32 cellular contexts compared by ENCODE assay signal in genomic region chr4:179605196-179605595, GRCh38.
DNase-seq lines count a peak whose midpoint lies in the region; ATAC-seq, FAIRE-seq and TF ChIP-seq lines count a peak whose summit lies in the region.
"Had no signal": no experiment of that assay in that cellular context is flagged by ENCODE, and none has a peak within 500 bp of the region (broad histone marks: within the 10 kb centered on the region; RNA-seq: fewer than 3 reads in every experiment).

No MANE protein-coding gene starts in this region.

- 1% methylated on average over 5 of the region's 5 CpGs for WGBS in HepG2 (ENCODE audit: low lambda C conversion rate)
- 43% methylated on average over 5 of the region's 5 CpGs for WGBS in right lobe of liver (ENCODE audit: insufficient coverage, low coverage, low lambda C conversion rate, missing lambda C conversion rate)

- in situ Hi-C loops in HepG2 (cut with HindIII; ENCODE audit: extremely low pct_ligation_motif_present, low pct_unique_long_range_greater_than_20kb) = no loop called here

- ATAC-seq in HepG2 = no peak
- no peak for ATAC-seq in right lobe of liver
- ATAC-seq in GM19463 (IDR thresholded peaks at IDR 0.05; ENCODE audit: unreplicated experiment) = no peak
- no peak for ATAC-seq in HG03175 (IDR thresholded peaks at IDR 0.05; ENCODE audit: unreplicated experiment)
- ATAC-seq: activated CD8-positive, alpha-beta T cell treated with anti-CD3 and anti-CD28 coated beads, Interleukin-2, amount 10 ng/mL, durations not matched to agents 7 days and 5 days; activated naive CD4-positive, alpha-beta T cell treated with anti-CD3 and anti-CD28 coated beads, Interleukin-2, amount 50 U/mL, for 72 hours; heart right ventricle; stimulated activated naive CD8-positive, alpha-beta T cell treated with anti-CD3 and anti-CD28 coated beads, Interleukin-15, Interleukin-2, amounts not matched to agents 100 U/mL and 50 U/mL, for 24 hours had no signal

- BruUV-seq in HepG2 (replicated peaks; lab: Mats Ljungman, UMichigan) = no TSS peak

- no peaks in the 10 kb centered on the region for H3K79me2 ChIP-seq in HepG2 (ENCODE audit: insufficient read depth, low read length)

- peaks cover 0 to 8% (median 2%) of the 10 kb centered on the region in 7 donors for H3K9me3 Mint-ChIP-seq in CD14-positive monocyte
- H3K9me3 Mint-ChIP-seq: H9 had no signal

- TF ChIP-seq RAD21 in HepG2 (CRISPR knock-in tag; IDR thresholded peaks at IDR 0.05) = no peak

- H3K27me3 ChIP-seq in HepG2 (ENCODE audit: control insufficient read depth in 1 of 2, insufficient read depth in 2 of 2, low read length in 2 of 2) = no peaks in the 10 kb centered on the region
- no peaks in the 10 kb centered on the region for H3K27me3 ChIP-seq in right lobe of liver
- H3K27me3 ChIP-seq: heart right ventricle, testis, uterus had no signal

- POLR2A ChIA-PET in HepG2 (lab: Yijun Ruan, JAX) = no interaction called here

- H3K27ac Mint-ChIP-seq in CD14-positive monocyte = no peak overlapping the region
- H3K27ac Mint-ChIP-seq: activated CD8-positive, alpha-beta T cell treated with anti-CD3 and anti-CD28 coated beads, Interleukin-2, amount 10 ng/mL, durations not matched to agents 7 days and 5 days; activated naive CD4-positive, alpha-beta T cell treated with anti-CD3 and anti-CD28 coated beads, Interleukin-2, amount 50 U/mL, for 72 hours; CD4-positive, alpha-beta T cell; H9; progenitor cell of endocrine pancreas had no signal

- TF ChIP-seq POLR2A in HepG2 (IDR thresholded peaks at IDR 0.05; ENCODE audit: insufficient read depth in 1 of 2, low read depth in 2 of 2, low read length in 2 of 2) (no peak), right lobe of liver (IDR thresholded peaks at IDR 0.05) (no peak)

- no peaks in the 10 kb centered on the region for H3K4me1 Mint-ChIP-seq in CD14-positive monocyte
- H3K4me1 Mint-ChIP-seq: H9 had no signal

- no peak overlapping the region for H3K27ac ChIP-seq in HepG2 (ENCODE audit: extremely low read length, insufficient read depth, low read length)
- no peak overlapping the region for H3K27ac ChIP-seq in right lobe of liver
- H3K27ac ChIP-seq: dorsolateral prefrontal cortex, heart right ventricle, KMS-11, SK-N-MC, testis, uterus had no signal

- no peak for TF ChIP-seq EP300 in HepG2 (IDR thresholded peaks at IDR 0.05; ENCODE audit: low read depth in 2 of 2, low read length in 2 of 2)
- no peak for TF ChIP-seq EP300 in HepG2 (CRISPR knock-in tag; IDR thresholded peaks at IDR 0.05; ENCODE audit: borderline replicate concordance)

- no peak overlapping the region for H2AFZ ChIP-seq in HepG2 (ENCODE audit: low read length)

- no peaks in the 10 kb centered on the region for H3K36me3 Mint-ChIP-seq in CD14-positive monocyte
- H3K36me3 Mint-ChIP-seq: activated naive CD4-positive, alpha-beta T cell treated with anti-CD3 and anti-CD28 coated beads, Interleukin-2, amount 50 U/mL, for 72 hours had no signal

- H3K27me3 Mint-ChIP-seq in CD14-positive monocyte (ENCODE audit: low read depth in 3 of 3) = no peaks in the 10 kb centered on the region
- H3K27me3 Mint-ChIP-seq: CD4-positive, alpha-beta T cell; progenitor cell of endocrine pancreas had no signal

- no peak overlapping the region for H3K4me3 ChIP-seq in HepG2 (replicated peaks in 1 of 3; ENCODE audit: insufficient read depth in 1 of 3, low read depth in 2 of 3, low read length in 3 of 3)
- H3K4me3 ChIP-seq in right lobe of liver = no peak overlapping the region
- H3K4me3 ChIP-seq: dorsolateral prefrontal cortex, heart right ventricle, lung, SK-N-MC, testis, uterus had no signal

- CTCF ChIA-PET in HepG2 (lab: Yijun Ruan, JAX; ENCODE audit: low intra/inter-chr PET ratio, low total read pairs) = no interaction called here

- no peaks in the 10 kb centered on the region for H3K4me1 ChIP-seq in HepG2 (ENCODE audit: insufficient read depth, low read length)
- H3K4me1 ChIP-seq in right lobe of liver = no peaks in the 10 kb centered on the region
- H3K4me1 ChIP-seq: heart right ventricle, testis, uterus had no signal

- H3K4me3 Mint-ChIP-seq in CD14-positive monocyte = no peak overlapping the region
- H3K4me3 Mint-ChIP-seq: activated CD8-positive, alpha-beta T cell treated with anti-CD3 and anti-CD28 coated beads, Interleukin-2, amount 10 ng/mL, durations not matched to agents 7 days and 5 days; CD4-positive, alpha-beta T cell; H9 had no signal

- no peak overlapping the region for H3K4me2 ChIP-seq in HepG2 (ENCODE audit: low read depth, low read length)
- H3K4me2 ChIP-seq: KMS-11 had no signal

- H3K9me3 ChIP-seq in HepG2 (ENCODE audit: low read length) = peaks cover 10% of the 10 kb centered on the region
- no peaks in the 10 kb centered on the region for H3K9me3 ChIP-seq in right lobe of liver
- H3K9me3 ChIP-seq: testis, uterus had no signal

- intact Hi-C loops in HepG2 (cut with micrococcal nuclease; ENCODE audit: unreplicated experiment) = no loop called here
- intact Hi-C loops in right lobe of liver (cut with DNase I) = no loop called here
- intact Hi-C loops in CD14-positive monocyte (cut with micrococcal nuclease) = no loop called here

- no peak overlapping the region for H3K9ac ChIP-seq in HepG2 (ENCODE audit: insufficient read depth, low read depth, low read length)
- H3K9ac ChIP-seq: KMS-11 had no signal

- DNase-seq in HepG2 (ENCODE audit: low spot score) (no peak), right lobe of liver (no peak), astrocyte of the hippocampus (ENCODE audit: low read depth, low spot score) (peak; percentile 57), fibroblast of the conjunctiva (ENCODE audit: low read depth) (peak; percentile 18), KG1 (lab: John Stamatoyannopoulos, UW) (no peak), CD14-positive monocyte (ENCODE audit: low spot score) (no peak)
- DNase-seq: 8988T; activated CD8-positive, alpha-beta T cell treated with anti-CD3 and anti-CD28 coated beads, Interleukin-2, amount 10 ng/mL, durations not matched to agents 7 days and 5 days; activated T-cell treated with anti-CD3 and anti-CD28 coated beads for 4 hours; anterior cingulate cortex; CD4-positive, alpha-beta T cell; dorsolateral prefrontal cortex; foreskin melanocyte; H9; heart right ventricle; MV-4-11; NCI-H146; NCI-H2107; NCI-H446; NCI-H82; stimulated activated naive CD8-positive, alpha-beta T cell treated with anti-CD3 and anti-CD28 coated beads, Interleukin-15, Interleukin-2, amounts not matched to agents 100 U/mL and 50 U/mL, for 24 hours; T-helper 2 cell; testis; uterus had no signal

- no peaks in the 10 kb centered on the region for H4K20me1 ChIP-seq in HepG2 (ENCODE audit: insufficient read depth, low read length)

- H3K36me3 ChIP-seq in HepG2 (replicated peaks in 1 of 2; ENCODE audit: control insufficient read depth in 1 of 2, insufficient read depth in 2 of 2, low read length in 2 of 2) (no peaks in the 10 kb centered on the region), right lobe of liver (no peaks in the 10 kb centered on the region)
- H3K36me3 ChIP-seq: heart right ventricle, uterus had no signal

- no peak for FAIRE-seq in HepG2 (lab: Jason Lieb, UNC)
- FAIRE-seq: HTR-8/SVneo had no signal

- TF ChIP-seq CTCF in HepG2 (CRISPR knock-in tag; IDR thresholded peaks at IDR 0.05) = no peak
- TF ChIP-seq CTCF in right lobe of liver (IDR thresholded peaks at IDR 0.05) = no peak
- no peak for TF ChIP-seq CTCF in CD14-positive monocyte (IDR thresholded peaks at IDR 0.05)

TF ChIP-seq in HepG2, 621 proteins besides CTCF, POLR2A, EP300 and RAD21:
- TF ChIP-seq ZSCAN9 (CRISPR knock-in tag; IDR thresholded peaks at IDR 0.05; ENCODE audit: borderline replicate concordance) = no peak
- 0 out of 2 replicates have a peak, but pooled peaks have one; percentile 3 for TF ChIP-seq CREB1 (IDR thresholded peaks at IDR 0.05)
- no peak for TF ChIP-seq CREB1 (CRISPR knock-in tag; IDR thresholded peaks at IDR 0.05)

Comparison
In these comparisons a context has a peak if more than half of its experiments do, and no peak if none do; other contexts are left out.
1. DNase-seq: peak in astrocyte of the hippocampus (single experiment) and fibroblast of the conjunctiva (single experiment); none in HepG2 (single experiment), right lobe of liver (0 of 3), KG1 (single experiment) and CD14-positive monocyte (single experiment).